19 cellular contexts compared by ENCODE assay signal in the genomic region with DNA sequence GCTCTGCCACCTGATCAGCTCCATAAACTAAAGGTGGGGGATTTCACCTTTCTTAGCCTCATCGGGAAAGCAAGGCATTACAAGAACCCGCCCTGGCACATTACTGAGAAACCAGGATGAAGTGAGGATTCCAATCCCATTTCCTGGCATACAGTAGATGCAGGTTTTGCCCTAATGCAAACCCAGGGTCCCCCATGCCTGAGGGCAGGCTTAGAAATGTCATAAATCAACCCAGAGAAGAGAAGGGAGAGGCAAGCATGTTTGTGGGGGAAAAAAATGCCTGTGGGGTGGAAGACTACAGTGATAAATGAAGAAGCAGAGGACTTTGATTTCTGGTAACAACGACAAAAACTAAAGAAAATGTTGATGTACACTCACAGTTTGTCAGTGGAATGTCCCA. TPM values are rescaled to one million over a fixed set of nuclear protein-coding genes. Genes with fewer than 3 reads are reported as not detected.
DNase-seq lines count a peak whose midpoint lies in the region; ATAC-seq and TF ChIP-seq lines count a peak whose summit lies in the region.
"Had no signal": no experiment of that assay in that cellular context is flagged by ENCODE, and none has a peak within 500 bp of the region (broad histone marks: within the 10 kb centered on the region; RNA-seq: fewer than 3 reads in every experiment).

No MANE protein-coding gene starts in this region.

- peaks cover 27% of the 10 kb centered on the region for H3K4me1 ChIP-seq in PC-9 (replicated peaks; ENCODE audit: insufficient read depth)
- peaks cover 37% of the 10 kb centered on the region for H3K4me1 ChIP-seq in SJCRH30
- H3K4me1 ChIP-seq: Caco-2 had no signal

- H3K36me3 ChIP-seq in H7 (replicated peaks; ENCODE audit: control insufficient read depth, insufficient read depth, low read length) (no peaks in the 10 kb centered on the region), PC-9 (ENCODE audit: low read depth) (no peaks in the 10 kb centered on the region), SJCRH30 (no peaks in the 10 kb centered on the region)
- H3K36me3 ChIP-seq: BLaER1 had no signal

- H3K4me2 ChIP-seq in PC-9, result peak overlapping the region; percentile 33
- H3K4me2 ChIP-seq: BLaER1, GM23338 had no signal

- H3K27me3 ChIP-seq in H7 (ENCODE audit: control insufficient read depth, insufficient read depth, low read length) (no peaks in the 10 kb centered on the region), PC-9 (ENCODE audit: insufficient read depth, low read depth) (no peaks in the 10 kb centered on the region), SJCRH30 (no peaks in the 10 kb centered on the region)
- H3K27me3 ChIP-seq: BLaER1 had no signal

- H3F3A ChIP-seq in PC-9 (ENCODE audit: insufficient read depth, low read depth), result peaks cover 15% of the 10 kb centered on the region; the same call in 1 of the 2 replicates

- no peaks in the 10 kb centered on the region for H3K9me3 ChIP-seq in PC-9 (ENCODE audit: insufficient read depth, low read depth)
- H3K9me3 ChIP-seq in SJCRH30 (replicated peaks), result no peaks in the 10 kb centered on the region
- H3K9me3 ChIP-seq: BLaER1, Caco-2 had no signal

- H3K4me3 ChIP-seq in H7 (ENCODE audit: insufficient read depth, low read depth, low read length), result no peak overlapping the region
- H3K4me3 ChIP-seq in PC-9, result no peak overlapping the region
- no peak overlapping the region for H3K4me3 ChIP-seq in SJCRH30
- no peak overlapping the region for H3K4me3 ChIP-seq in coronary artery
- H3K4me3 ChIP-seq: BLaER1, GM23338 had no signal

- H3K27ac ChIP-seq in PC-9 (no peak overlapping the region), SJCRH30 (peak overlapping the region; percentile 29; the same call in 1 of the 2 replicates), coronary artery (no peak overlapping the region)
- H3K27ac ChIP-seq: 22Rv1, BLaER1, C4-2B had no signal

- POLR2A ChIA-PET in PC-9 (lab: Charles Lee; ENCODE audit: unreplicated experiment), result no interaction called here

- intact Hi-C loops in PC-9 (cut with micrococcal nuclease; ENCODE audit: unreplicated experiment), result no loop called here

- H3K9me2 ChIP-seq in PC-9 (ENCODE audit: insufficient read depth), result no peaks in the 10 kb centered on the region

- H3K79me2 ChIP-seq in PC-9 (ENCODE audit: low read depth), result no peaks in the 10 kb centered on the region

- no peak for ATAC-seq in activated naive CD4-positive, alpha-beta T cell treated with anti-CD3 and anti-CD28 coated beads, Interleukin-2, amount 50 U/mL, for 72 hours
- ATAC-seq: CD8-positive, alpha-beta T cell; GM23338 had no signal

- H3K9me3 Mint-ChIP-seq in activated naive CD4-positive, alpha-beta T cell treated with anti-CD3 and anti-CD28 coated beads, Interleukin-2, amount 50 U/mL, for 72 hours, result no peaks in the 10 kb centered on the region
- H3K9me3 Mint-ChIP-seq: CD8-positive, alpha-beta T cell; GM23338 had no signal

- CTCF ChIA-PET in PC-9 (lab: Charles Lee), result no interaction called here

- H3K27ac Mint-ChIP-seq in activated naive CD4-positive, alpha-beta T cell treated with anti-CD3 and anti-CD28 coated beads, Interleukin-2, amount 50 U/mL, for 72 hours, result no peak overlapping the region
- H3K27ac Mint-ChIP-seq: B cell; CD4-positive, CD25-positive, alpha-beta regulatory T cell; CD8-positive, alpha-beta T cell; GM23338 had no signal

- no peak overlapping the region for H2AFZ ChIP-seq in PC-9

- DNase-seq in H7 (peak; percentile 23), M059J (ENCODE audit: low read depth) (peak; percentile 71), PC-9 (peak in 1 of 2 experiments; percentile 46), SJCRH30 (peak in 1 of 2 experiments; percentile 60), coronary artery (ENCODE audit: low spot score) (no peak), T-helper 9 cell (no peak), amygdala (lab: John Stamatoyannopoulos, UW) (no peak)
- DNase-seq in activated naive CD4-positive, alpha-beta T cell treated with anti-CD3 and anti-CD28 coated beads, Interleukin-2, amount 50 U/mL, for 72 hours (ENCODE audit: low spot score in 2 of 2), result no peak
- DNase-seq: Caco-2; CD4-positive, CD25-positive, alpha-beta regulatory T cell; CD8-positive, alpha-beta T cell; DMS153; DND-41; HCEC 1CT had no signal

- no peak for TF ChIP-seq CTCF in PC-9 (conservative IDR thresholded peaks at IDR 0.05)
- no peak for TF ChIP-seq CTCF in coronary artery (IDR thresholded peaks at IDR 0.05)

- H4K20me1 ChIP-seq in PC-9 (ENCODE audit: insufficient read depth), result no peaks in the 10 kb centered on the region
- H4K20me1 ChIP-seq: BLaER1 had no signal

- H3K36me3 Mint-ChIP-seq in activated naive CD4-positive, alpha-beta T cell treated with anti-CD3 and anti-CD28 coated beads, Interleukin-2, amount 50 U/mL, for 72 hours, result no peaks in the 10 kb centered on the region
- H3K36me3 Mint-ChIP-seq: CD4-positive, CD25-positive, alpha-beta regulatory T cell; CD8-positive, alpha-beta T cell had no signal

- no TSS peak for BruUV-seq in PC-9 (replicated peaks; lab: Mats Ljungman, UMichigan)

RNA-seq across cellular contexts. Expression of gene PMEPA1, which starts 18.0 kb away (rescaled TPM):
- total RNA-seq in H7 (2014; rRNA removed; shearing (Covaris generic)), result 17.8 and 25.1 TPM in 2 replicates
- total RNA-seq in M059J (2014; rRNA removed; shearing (Covaris generic)), result 7.5 and 14.6 TPM in 2 replicates
- total RNA-seq in PC-9 (2021), result 163 and 177 TPM in 2 replicates
- 15.0 and 15.4 TPM in 2 replicates for total RNA-seq in SJCRH30 (2014; rRNA removed; shearing (Covaris generic))
- total RNA-seq in activated naive CD4-positive, alpha-beta T cell treated with anti-CD3 and anti-CD28 coated beads, Interleukin-2, amount 50 U/mL, for 72 hours, result 1 to 10 TPM; 2.2 to 3.9 TPM

Comparison
In these comparisons a context has a peak if more than half of its experiments do, and no peak if none do; other contexts are left out.
1. DNase-seq: peak in H7 (single experiment) and M059J (single experiment); none in coronary artery (single experiment), T-helper 9 cell (single experiment), activated naive CD4-positive, alpha-beta T cell treated with anti-CD3 and anti-CD28 coated beads, Interleukin-2, amount 50 U/mL, for 72 hours (0 of 2) and amygdala (0 of 56).